ENCODE assay signal across 9 cellular contexts in genomic region chr17:7839890-7840260, GRCh38. TPM values are rescaled to one million over a fixed set of nuclear protein-coding genes. Genes with fewer than 3 reads are reported as not detected.
DNase-seq lines count a peak whose midpoint lies in the region; ATAC-seq, FAIRE-seq and TF ChIP-seq lines count a peak whose summit lies in the region.
"Had no signal": no experiment of that assay in that cellular context is flagged by ENCODE, and none has a peak within 500 bp of the region (broad histone marks: within the 10 kb centered on the region; RNA-seq: fewer than 3 reads in every experiment).

No MANE protein-coding gene starts in this region.

- dilution Hi-C loops in mammary epithelial cell (cut with HindIII; ENCODE audit: low sequenced_read_pairs) = no loop called here

- CTCF ChIA-PET in MCF 10A (lab: Yijun Ruan, JAX) = interaction anchor here (1.2 to 5.8 kb wide), 2 partner anchors 15 to 97 kb away, joined by 3 to 32 read pairs; no protein-coding TSS in a partner anchor
- CTCF ChIA-PET in mammary epithelial cell (lab: Charles Lee; ENCODE audit: low non-redundant PET) = no interaction called here

- no TSS peak for BruUV-seq in MCF 10A (replicated peaks; lab: Mats Ljungman, UMichigan)
- no TSS peak for BruUV-seq in mammary epithelial cell (replicated peaks; lab: Mats Ljungman, UMichigan)

- DNase-seq in MCF 10A (ENCODE audit: unreplicated experiment) (peak; percentile 25), mammary epithelial cell (no peak), SK-N-MC (ENCODE audit: low read depth, low spot score) (no peak), fibroblast of the aortic adventitia (ENCODE audit: low read depth) (peak; percentile 60), tibial nerve (ENCODE audit: low spot score in 2 of 2) (no peak), NOMO-1 treated with DMSO at 0.1 percent for 48 hours (lab: John Stamatoyannopoulos, UW; ENCODE audit: unreplicated experiment) (no peak), RCC 7860 (ENCODE audit: low spot score) (no peak)

- TF ChIP-seq EP300 in tibial nerve (IDR thresholded peaks at IDR 0.05) = no peak

- no peak for ATAC-seq in HG02642 (IDR thresholded peaks at IDR 0.05; ENCODE audit: poor library complexity, unreplicated experiment)

- H3K4me3 Mint-ChIP-seq in MCF 10A (ENCODE audit: unreplicated experiment) = no peak overlapping the region

- intact Hi-C loops in MCF 10A (cut with micrococcal nuclease) (no loop called here), mammary epithelial cell (cut with micrococcal nuclease) (loop anchor here (5.0 kb wide), 2 partner anchors 253 to 277 kb away; partner anchors contain the start of gene ALOXE3)

- H4K20me1 ChIP-seq in mammary epithelial cell (ENCODE audit: insufficient read depth, low read length) = no peaks in the 10 kb centered on the region

- H3K36me3 Mint-ChIP-seq in MCF 10A (ENCODE audit: insufficient read depth, unreplicated experiment) = peaks cover 54% of the 10 kb centered on the region

- no peaks in the 10 kb centered on the region for H3K36me3 ChIP-seq in mammary epithelial cell (ENCODE audit: insufficient read depth, low read length)
- peaks cover 16% of the 10 kb centered on the region; the same call in 1 of the 2 replicates for H3K36me3 ChIP-seq in SK-N-MC (ENCODE audit: insufficient read depth, low read length)
- no peaks in the 10 kb centered on the region for H3K36me3 ChIP-seq in tibial nerve

- peaks cover 58% of the 10 kb centered on the region for H3K4me1 Mint-ChIP-seq in MCF 10A (ENCODE audit: insufficient read depth, unreplicated experiment)

- TF ChIP-seq POLR2A in tibial nerve (IDR thresholded peaks at IDR 0.05) = no peak

- no peak for FAIRE-seq in RCC 7860 (lab: Jason Lieb, UNC)

- no peaks in the 10 kb centered on the region for H3K9me3 Mint-ChIP-seq in MCF 10A (ENCODE audit: unreplicated experiment)

- H3K4me1 ChIP-seq in mammary epithelial cell (ENCODE audit: insufficient read depth, low read length) (peaks cover 47% of the 10 kb centered on the region), tibial nerve (peaks cover 0 to 65% (median 39%) of the 10 kb centered on the region in 4 donors)

- H3K27me3 ChIP-seq in mammary epithelial cell (ENCODE audit: insufficient read depth, low read length) (no peaks in the 10 kb centered on the region), tibial nerve (no peaks in the 10 kb centered on the region)

- H3K79me2 ChIP-seq in mammary epithelial cell (ENCODE audit: insufficient read depth, low read length) = peaks cover 21% of the 10 kb centered on the region

- H3K9ac ChIP-seq in mammary epithelial cell (ENCODE audit: insufficient read depth, low read length) (no peak overlapping the region), SK-N-MC (ENCODE audit: insufficient read length) (peak overlapping the region; percentile 24)
- H3K9ac ChIP-seq: KMS-11 had no signal

- H3K27ac ChIP-seq in mammary epithelial cell (ENCODE audit: insufficient read depth, low read depth, low read length) = no peak overlapping the region
- H3K27ac ChIP-seq in SK-N-MC = peak overlapping the region; percentile 92
- H3K27ac ChIP-seq in tibial nerve = peak overlapping the region in 3 of 4 donors; percentile 29 to 99 (median 97)
- H3K27ac ChIP-seq: KMS-11 had no signal

- in situ Hi-C loops in mammary epithelial cell (cut with MboI; ENCODE audit: low sequenced_read_pairs in 2 of 2) = no loop called here

- no peak overlapping the region for H3K27ac Mint-ChIP-seq in MCF 10A (ENCODE audit: low read depth, unreplicated experiment)

- H3K9me3 ChIP-seq in mammary epithelial cell (replicated peaks; ENCODE audit: insufficient read depth, low read length) = no peaks in the 10 kb centered on the region
- H3K9me3 ChIP-seq in SK-N-MC (ENCODE audit: low read depth, low read length) = no peaks in the 10 kb centered on the region
- no peaks in the 10 kb centered on the region for H3K9me3 ChIP-seq in tibial nerve

- H2AFZ ChIP-seq in mammary epithelial cell (ENCODE audit: low read depth, low read length) = no peak overlapping the region

- H3K27me3 Mint-ChIP-seq in MCF 10A (ENCODE audit: insufficient read depth, unreplicated experiment) = no peaks in the 10 kb centered on the region

- POLR2A ChIA-PET in MCF 10A (lab: Yijun Ruan, JAX) = interaction anchor here (5.7 kb wide), 1 partner anchor 17 kb away, joined by 65 read pairs; the partner anchor contains the start of genes CYB5D1 and NAA38

- H3K4me3 ChIP-seq in mammary epithelial cell (replicated peaks in 1 of 3; ENCODE audit: insufficient read depth in 1 of 3, low read depth in 2 of 3, low read length in 3 of 3) (no peak overlapping the region), SK-N-MC (peak overlapping the region; percentile 87), fibroblast of the aortic adventitia (ENCODE audit: low read depth, low read length) (no peak overlapping the region), tibial nerve (no peak overlapping the region)

- TF ChIP-seq CTCF in MCF 10A (IDR thresholded peaks at IDR 0.05; ENCODE audit: unreplicated experiment) (no peak), mammary epithelial cell (conservative IDR thresholded peaks at IDR 0.05 in 1 of 2, IDR thresholded peaks at IDR 0.05 in 1 of 2; ENCODE audit: extremely low read depth in 1 of 2, insufficient read depth in 1 of 2, low read depth in 1 of 2, low read length in 2 of 2) (no peak), fibroblast of the aortic adventitia (IDR thresholded peaks at IDR 0.05; ENCODE audit: insufficient read depth, low read length) (no peak), tibial nerve (IDR thresholded peaks at IDR 0.05) (no peak)

- H3K4me2 ChIP-seq in mammary epithelial cell (ENCODE audit: insufficient read depth, low read depth, low read length) = no peak overlapping the region
- H3K4me2 ChIP-seq: KMS-11 had no signal

- 53% methylated on average over 2 of the region's 2 CpGs for WGBS in mammary epithelial cell (ENCODE audit: low coverage, missing lambda C conversion rate)
- WGBS in tibial nerve, 2 donors = 42 to 44% methylated on average over 2 of the region's 2 CpGs

RNA-seq across cellular contexts. Expression of gene KDM6B, which starts 5.9 kb away (rescaled TPM):
- 37.9 and 39.8 TPM in 2 replicates for total RNA-seq in MCF 10A (2022)
- 10 to 100 TPM in 1 of 2 donors, 1 to 10 TPM in 1; 8.2 to 26.5 TPM for total RNA-seq in mammary epithelial cell
- polyA plus RNA-seq in mammary epithelial cell = 0.68 TPM
- polyA minus RNA-seq in mammary epithelial cell = 4.5 TPM
- 5.7 and 32.1 TPM in 2 replicates for total RNA-seq in fibroblast of the aortic adventitia (ENCODE audit: low replicate concordance)
- total RNA-seq in tibial nerve = 10 to 100 TPM in 2 of 4 donors, 1 to 10 TPM in 2; 7.5 to 10.8 (median 9.7) TPM

RNA-seq across cellular contexts. Expression of gene TMEM88, which starts 15.0 kb away (rescaled TPM):
- total RNA-seq in MCF 10A (2022) (3.5 and 4.4 TPM in 2 replicates), mammary epithelial cell (1 to 10 TPM in 1 of 2 donors, under 1 TPM in 1; 0.17 to 2.3 TPM), fibroblast of the aortic adventitia (ENCODE audit: low replicate concordance) (0.18 TPM in 1 of 2 replicates, not detected in the other), tibial nerve (10 to 100 TPM in 3 of 4 donors, 1 to 10 TPM in 1; 9.2 to 41.7 (median 25.6) TPM)
- 0.15 TPM for polyA plus RNA-seq in mammary epithelial cell
- polyA minus RNA-seq in mammary epithelial cell = not detected

RNA-seq across cellular contexts. Expression of gene NAA38, which starts 17.5 kb away (rescaled TPM):
- total RNA-seq in MCF 10A (2022) = 70.2 and 83.4 TPM in 2 replicates
- total RNA-seq in mammary epithelial cell = 10 to 100 TPM; 28.2 to 81.5 TPM
- 99.4 TPM for polyA plus RNA-seq in mammary epithelial cell
- 11.0 TPM for polyA minus RNA-seq in mammary epithelial cell
- total RNA-seq in fibroblast of the aortic adventitia (ENCODE audit: low replicate concordance) = 39.1 and 41.1 TPM in 2 replicates
- 100 to 1,000 TPM; 104 to 198 (median 167) TPM for total RNA-seq in tibial nerve

RNA-seq across cellular contexts. Expression of gene CYB5D1, which starts 17.9 kb away (rescaled TPM):
- 23.1 and 23.2 TPM in 2 replicates for total RNA-seq in MCF 10A (2022)
- total RNA-seq in mammary epithelial cell = 10 to 100 TPM; 14.1 to 15.2 TPM
- 8.2 TPM for polyA plus RNA-seq in mammary epithelial cell
- 25.7 TPM for polyA minus RNA-seq in mammary epithelial cell
- total RNA-seq in fibroblast of the aortic adventitia (ENCODE audit: low replicate concordance) = 6.8 and 11.2 TPM in 2 replicates
- total RNA-seq in tibial nerve = 10 to 100 TPM in 2 of 4 donors, 1 to 10 TPM in 2; 9.4 to 13.6 (median 11.1) TPM

RNA-seq across cellular contexts. Expression of gene CHD3, which starts 48.7 kb away (rescaled TPM):
- total RNA-seq in MCF 10A (2022) (78.5 and 87.1 TPM in 2 replicates), mammary epithelial cell (10 to 100 TPM; 28.8 to 87.5 TPM), fibroblast of the aortic adventitia (ENCODE audit: low replicate concordance) (81.5 and 143 TPM in 2 replicates), tibial nerve (100 to 1,000 TPM in 3 of 4 donors, 10 to 100 TPM in 1; 80.4 to 202 (median 125) TPM)
- polyA plus RNA-seq in mammary epithelial cell = 22.0 TPM
- polyA minus RNA-seq in mammary epithelial cell = 76.1 TPM

Comparison
In these comparisons a context has a peak if more than half of its experiments do, and no peak if none do; other contexts are left out.
1. DNase-seq: peak in MCF 10A (single experiment) and fibroblast of the aortic adventitia (single experiment); none in mammary epithelial cell (single experiment), SK-N-MC (single experiment), tibial nerve (0 of 2), NOMO-1 treated with DMSO at 0.1 percent for 48 hours (single experiment) and RCC 7860 (single experiment).